8 cellular contexts compared by ENCODE assay signal in genomic region chr16:77169650-77170236, GRCh38. TPM values are rescaled to one million over a fixed set of nuclear protein-coding genes. Genes with fewer than 3 reads are reported as not detected.
DNase-seq lines count a peak whose midpoint lies in the region; ATAC-seq, FAIRE-seq and TF ChIP-seq lines count a peak whose summit lies in the region.

No MANE protein-coding gene starts in this region.

- H3K36me3 Mint-ChIP-seq in activated T-helper 17 cell treated with anti-CD3 and anti-CD28 coated beads, Interleukin-2, amount 50 U/mL, for 72 hours (ENCODE audit: low read depth) = no peaks in the 10 kb centered on the region

- no peak overlapping the region for H3K27ac Mint-ChIP-seq in activated T-helper 17 cell treated with anti-CD3 and anti-CD28 coated beads, Interleukin-2, amount 50 U/mL, for 72 hours

- TF ChIP-seq EP300 in stomach (IDR thresholded peaks at IDR 0.05) = no peak

- no peak overlapping the region for H3K4me3 Mint-ChIP-seq in activated T-helper 17 cell treated with anti-CD3 and anti-CD28 coated beads, Interleukin-2, amount 50 U/mL, for 72 hours

- H3K4me1 ChIP-seq in stomach = no peaks in the 10 kb centered on the region

- H3K4me3 ChIP-seq in stomach = no peak overlapping the region

- H3K4me1 Mint-ChIP-seq in activated T-helper 17 cell treated with anti-CD3 and anti-CD28 coated beads, Interleukin-2, amount 50 U/mL, for 72 hours = no peaks in the 10 kb centered on the region

- no peaks in the 10 kb centered on the region for H3K9me3 Mint-ChIP-seq in activated T-helper 17 cell treated with anti-CD3 and anti-CD28 coated beads, Interleukin-2, amount 50 U/mL, for 72 hours

- TF ChIP-seq CTCF in C4-2B (conservative IDR thresholded peaks at IDR 0.05) (peak; percentile 85), stomach (IDR thresholded peaks at IDR 0.05) (peak in 4 of 7 experiments; percentile 11 to 40 (median 27))

- H3K36me3 ChIP-seq in stomach = no peaks in the 10 kb centered on the region

- peak; percentile 87 for ATAC-seq in HG03135 (IDR thresholded peaks at IDR 0.05; ENCODE audit: unreplicated experiment)
- ATAC-seq in activated T-helper 17 cell treated with anti-CD3 and anti-CD28 coated beads, Interleukin-2, amount 50 U/mL, for 72 hours (replicated peaks) = peak; percentile 71

- WGBS in stomach, 5 donors = 11 to 16% (median 14%) methylated on average over 6 of the region's 6 CpGs

- H3K27me3 Mint-ChIP-seq in activated T-helper 17 cell treated with anti-CD3 and anti-CD28 coated beads, Interleukin-2, amount 50 U/mL, for 72 hours = peaks cover 34% of the 10 kb centered on the region

- FAIRE-seq in GM18507 (lab: Jason Lieb, UNC) = peak; percentile 35

- H3K9me3 ChIP-seq in stomach = no peaks in the 10 kb centered on the region

- intact Hi-C loops in stomach (cut with DNase I; ENCODE audit: low total_unique reads) = loop anchor here (5.0 kb wide), 1 partner anchor 1377 kb away; no protein-coding TSS in a partner anchor

- H3K27me3 ChIP-seq in stomach = peaks cover 0 to 36% (median 6%) of the 10 kb centered on the region in 3 donors

- DNase-seq in GM18507 (ENCODE audit: extremely low spot score, insufficient read length, low read depth) (no peak), NCI-H69 (lab: John Stamatoyannopoulos, UW) (peak; percentile 60), islet precursor cell (peak; percentile 72), stomach (peak; percentile 47), cortex of kidney (lab: John Stamatoyannopoulos, UW) (no peak)

- no peak overlapping the region for H3K27ac ChIP-seq in C4-2B
- no peak overlapping the region for H3K27ac ChIP-seq in stomach

- TF ChIP-seq POLR2A in stomach (IDR thresholded peaks at IDR 0.05) = no peak

RNA-seq across cellular contexts. Expression of gene MON1B, which starts 21.2 kb away (rescaled TPM):
- 10 to 100 TPM; 62.8 to 71.3 TPM for total RNA-seq in activated T-helper 17 cell treated with anti-CD3 and anti-CD28 coated beads, Interleukin-2, amount 50 U/mL, for 72 hours
- 10 to 100 TPM in 4 of 5 donors, 1 to 10 TPM in 1; 9.5 to 48.7 (median 33.0) TPM for total RNA-seq in stomach
- 10 to 100 TPM in 2 of 3 donors, 1 to 10 TPM in 1; 9.1 to 17.4 (median 13.8) TPM for polyA plus RNA-seq in stomach

RNA-seq across cellular contexts. Expression of gene SYCE1L, which starts 29.5 kb away (rescaled TPM):
- total RNA-seq in activated T-helper 17 cell treated with anti-CD3 and anti-CD28 coated beads, Interleukin-2, amount 50 U/mL, for 72 hours = 1 to 10 TPM; 2.6 to 3.2 TPM
- total RNA-seq in stomach = 10 to 100 TPM in 1 of 5 donors, not detected in 4; 92.4 TPM
- polyA plus RNA-seq in stomach = 1 to 10 TPM; 3.4 to 6.0 (median 5.0) TPM

Comparison
In these comparisons a context has a peak if more than half of its experiments do, and no peak if none do; other contexts are left out.
1. DNase-seq: peak in NCI-H69 (single experiment), islet precursor cell (single experiment) and stomach (single experiment); none in GM18507 (single experiment) and cortex of kidney (single experiment).